15 cellular contexts compared by ENCODE assay signal in genomic region chr5:68243681-68244080, GRCh38. TPM values are rescaled to one million over a fixed set of nuclear protein-coding genes. Genes with fewer than 3 reads are reported as not detected.
DNase-seq lines count a peak whose midpoint lies in the region; ATAC-seq and TF ChIP-seq lines count a peak whose summit lies in the region.
"Had no signal": no experiment of that assay in that cellular context is flagged by ENCODE, and none has a peak within 500 bp of the region (broad histone marks: within the 10 kb centered on the region; RNA-seq: fewer than 3 reads in every experiment).

No MANE protein-coding gene starts in this region.

- no peaks in the 10 kb centered on the region for H4K20me1 ChIP-seq in H9 (ENCODE audit: control insufficient read depth, insufficient read depth, insufficient read length)

- H4K5ac ChIP-seq in H9 (ENCODE audit: insufficient read length, low read depth, low read length) = no peak overlapping the region

- no peak overlapping the region for H2BK15ac ChIP-seq in H9 (ENCODE audit: low read depth, low read length)

- H3K9me3 ChIP-seq in esophagus muscularis mucosa = no peaks in the 10 kb centered on the region
- H3K9me3 ChIP-seq in thyroid gland = no peaks in the 10 kb centered on the region
- no peaks in the 10 kb centered on the region for H3K9me3 ChIP-seq in H9 (ENCODE audit: control insufficient read depth, low read depth, low read length)
- H3K9me3 ChIP-seq: ovary, tibial nerve had no signal

- no peak overlapping the region for H3K14ac ChIP-seq in H9 (ENCODE audit: insufficient read depth, low read length)

- TF ChIP-seq POLR2A in esophagus muscularis mucosa (IDR thresholded peaks at IDR 0.05; ENCODE audit: low read depth) (no peak), thyroid gland (IDR thresholded peaks at IDR 0.05) (no peak)

- H2AFZ ChIP-seq in H9 (ENCODE audit: low read length) = no peak overlapping the region

- H3K4ac ChIP-seq in H9 (ENCODE audit: low read depth, low read length) = no peak overlapping the region

- no peak overlapping the region for H2BK120ac ChIP-seq in H9 (ENCODE audit: low read depth, low read length, poor library complexity, severe bottlenecking)

- H3K23me2 ChIP-seq in H9 (ENCODE audit: insufficient read length, low read depth, low read length, poor library complexity, severe bottlenecking) = no peaks in the 10 kb centered on the region

- H3K4me3 ChIP-seq in esophagus muscularis mucosa (no peak overlapping the region), thyroid gland (replicated peaks in 1 of 3) (no peak overlapping the region)
- H3K4me3 ChIP-seq: ovary had no signal

- ATAC-seq in GM21786 (IDR thresholded peaks at IDR 0.05; ENCODE audit: unreplicated experiment) = no peak
- ATAC-seq: WTC11 had no signal

- H3T11ph ChIP-seq in H9 (ENCODE audit: low read length) = no peak overlapping the region

- H3K27ac Mint-ChIP-seq in activated naive CD4-positive, alpha-beta T cell treated with anti-CD3 and anti-CD28 coated beads, Interleukin-2, amount 10 ng/mL, durations not matched to agents 7 days and 5 days = peak overlapping the region; percentile 42
- H3K27ac Mint-ChIP-seq in H9 = 0 out of 7 replicates have a peak overlapping the region, but pooled peaks of 1 of the 3 experiments have one; percentile 6
- H3K27ac Mint-ChIP-seq: WTC11 had no signal

- H2BK20ac ChIP-seq in H9 (ENCODE audit: low read depth, low read length, poor library complexity, severe bottlenecking) = no peak overlapping the region

- no peak for DNase-seq in activated naive CD4-positive, alpha-beta T cell treated with anti-CD3 and anti-CD28 coated beads, Interleukin-2, amount 10 ng/mL, durations not matched to agents 7 days and 5 days
- DNase-seq in activated naive CD4-positive, alpha-beta T cell (lab: John Stamatoyannopoulos, UW) = no peak
- peak; percentile 72 for DNase-seq in NCI-H748 (lab: John Stamatoyannopoulos, UW; ENCODE audit: unreplicated experiment)
- DNase-seq in esophagus muscularis mucosa (ENCODE audit: extremely low spot score) = no peak
- DNase-seq in thyroid gland = no peak
- no peak for DNase-seq in H9
- DNase-seq in NCI-H2081 treated with DMSO at 0.1 percent for 48 hours (lab: John Stamatoyannopoulos, UW) = no peak
- DNase-seq: amygdala, NCI-H1048, ovary, RPMI8226 had no signal

- no peak overlapping the region for H2AK5ac ChIP-seq in H9 (ENCODE audit: insufficient read length, low read length)

- H3K9ac ChIP-seq in H9 (ENCODE audit: extremely low read depth, insufficient read length, low read length) = no peak overlapping the region

- H4K91ac ChIP-seq in H9 (ENCODE audit: insufficient read length, low read depth, low read length) = no peak overlapping the region

- peaks cover 0 to 10% (median 4%) of the 10 kb centered on the region in 4 donors for H3K36me3 ChIP-seq in esophagus muscularis mucosa
- no peaks in the 10 kb centered on the region for H3K36me3 ChIP-seq in thyroid gland
- H3K36me3 ChIP-seq: ovary, tibial nerve had no signal

- H3K9me3 Mint-ChIP-seq in activated naive CD4-positive, alpha-beta T cell treated with anti-CD3 and anti-CD28 coated beads, Interleukin-2, amount 10 ng/mL, durations not matched to agents 7 days and 5 days = no peaks in the 10 kb centered on the region
- no peaks in the 10 kb centered on the region for H3K9me3 Mint-ChIP-seq in H9
- H3K9me3 Mint-ChIP-seq: WTC11 had no signal

- H3K27ac ChIP-seq in esophagus muscularis mucosa (replicated peaks in 1 of 4) (peak overlapping the region; percentile 13 to 63 (median 27)), thyroid gland (peak overlapping the region; percentile 13 to 51 (median 49)), H9 (ENCODE audit: insufficient read length, low read depth, low read length) (no peak overlapping the region)
- H3K27ac ChIP-seq: C4-2B, ovary had no signal

- intact Hi-C loops in esophagus muscularis mucosa (cut with DNase I) = loop anchor here (10.0 kb wide), 1 partner anchor 549 kb away; no protein-coding TSS in a partner anchor
- intact Hi-C loops in thyroid gland (cut with DNase I) = no loop called here

- TF ChIP-seq EP300 in esophagus muscularis mucosa (IDR thresholded peaks at IDR 0.05) = no peak

- CTCF ChIA-PET in activated naive CD4-positive, alpha-beta T cell treated with anti-CD3 and anti-CD28 coated beads, Interleukin-2, amount 10 ng/mL, durations not matched to agents 7 days and 5 days (lab: Charles Lee) = interaction anchor here (0.8 to 1.3 kb wide), 2 partner anchors 9 to 997 kb away, joined by 3 read pairs; no protein-coding TSS in a partner anchor

- TF ChIP-seq CTCF in esophagus muscularis mucosa (IDR thresholded peaks at IDR 0.05) (no peak), thyroid gland (IDR thresholded peaks at IDR 0.05) (no peak), H9 (conservative IDR thresholded peaks at IDR 0.05) (no peak)

- no peak overlapping the region for H3K4me2 ChIP-seq in H9 (ENCODE audit: insufficient read depth, insufficient read length, low read length)

- H3K27me3 ChIP-seq in esophagus muscularis mucosa (no peaks in the 10 kb centered on the region), thyroid gland (no peaks in the 10 kb centered on the region), H9 (ENCODE audit: insufficient read depth, low read length) (no peaks in the 10 kb centered on the region)
- H3K27me3 ChIP-seq: ovary, tibial nerve had no signal

- no peaks in the 10 kb centered on the region for H3K27me3 Mint-ChIP-seq in activated naive CD4-positive, alpha-beta T cell treated with anti-CD3 and anti-CD28 coated beads, Interleukin-2, amount 10 ng/mL, durations not matched to agents 7 days and 5 days
- H3K27me3 Mint-ChIP-seq in H9 (ENCODE audit: low read depth) = no peaks in the 10 kb centered on the region

- H4K8ac ChIP-seq in H9 (replicated peaks; ENCODE audit: insufficient read length, low read depth, low read length) = no peak overlapping the region

- no peak overlapping the region for H3K56ac ChIP-seq in H9 (ENCODE audit: insufficient read length, low read depth, low read length)

- H3K4me1 Mint-ChIP-seq in activated naive CD4-positive, alpha-beta T cell treated with anti-CD3 and anti-CD28 coated beads, Interleukin-2, amount 10 ng/mL, durations not matched to agents 7 days and 5 days = peaks cover 64% of the 10 kb centered on the region
- H3K4me1 Mint-ChIP-seq in H9 = peaks cover 7 to 9% of the 10 kb centered on the region in 2 experiments

- H3K18ac ChIP-seq in H9 (ENCODE audit: insufficient read length, low read depth, low read length) = no peak overlapping the region

- no peak overlapping the region for H3K23ac ChIP-seq in H9 (ENCODE audit: insufficient read length, low read depth, low read length)

- peaks cover 72 to 100% (median 98%) of the 10 kb centered on the region in 4 donors for H3K4me1 ChIP-seq in esophagus muscularis mucosa
- H3K4me1 ChIP-seq in thyroid gland = peaks cover 10 to 30% of the 10 kb centered on the region in 2 donors
- H3K4me1 ChIP-seq in H9 (ENCODE audit: insufficient read depth, low read length) = no peaks in the 10 kb centered on the region

- H2BK5ac ChIP-seq in H9 (ENCODE audit: insufficient read length, low read length) = no peak overlapping the region

- no peak overlapping the region for H2BK12ac ChIP-seq in H9 (ENCODE audit: insufficient read length, low read depth, low read length)

- 70% methylated on average over 2 of the region's 2 CpGs for WGBS in esophagus muscularis mucosa
- WGBS in thyroid gland, 2 donors = 78 to 81% methylated on average over 2 of the region's 2 CpGs
- no CpG with 5 or more reads among the region's 2 CpGs for WGBS in H9 (ENCODE audit: extremely low coverage, insufficient read length, low lambda C conversion rate)

- peaks cover 26% of the 10 kb centered on the region for H3K36me3 Mint-ChIP-seq in activated naive CD4-positive, alpha-beta T cell treated with anti-CD3 and anti-CD28 coated beads, Interleukin-2, amount 10 ng/mL, durations not matched to agents 7 days and 5 days
- no peaks in the 10 kb centered on the region for H3K36me3 Mint-ChIP-seq in H9 (ENCODE audit: insufficient read depth in 1 of 3, low read depth in 3 of 3)
- H3K36me3 Mint-ChIP-seq: WTC11 had no signal

- H3K79me1 ChIP-seq in H9 (ENCODE audit: insufficient read depth, low read depth, low read length, poor library complexity, severe bottlenecking) = no peaks in the 10 kb centered on the region

- no peak overlapping the region for H3K4me3 Mint-ChIP-seq in activated naive CD4-positive, alpha-beta T cell treated with anti-CD3 and anti-CD28 coated beads, Interleukin-2, amount 10 ng/mL, durations not matched to agents 7 days and 5 days
- no peak overlapping the region for H3K4me3 Mint-ChIP-seq in H9
- H3K4me3 Mint-ChIP-seq: WTC11 had no signal

- no peaks in the 10 kb centered on the region for H3K79me2 ChIP-seq in H9 (ENCODE audit: insufficient read depth, low read length)

RNA-seq across cellular contexts. Expression of gene PIK3R1, which starts 28.1 kb away (rescaled TPM):
- total RNA-seq in esophagus muscularis mucosa (100 to 1,000 TPM; 244 to 563 (median 329) TPM), thyroid gland (100 to 1,000 TPM in 1 of 4 donors, 10 to 100 TPM in 3; 86.1 to 107 (median 94.8) TPM), H9 (2021) (10.6 and 11.3 TPM in 2 replicates)
